ENCODE assay signal across 15 cellular contexts in genomic region chr9:6838158-6838557, GRCh38.
"Had no signal": no experiment of that assay in that cellular context is flagged by ENCODE, and none has a peak within 500 bp of the region (broad histone marks: within the 10 kb centered on the region; RNA-seq: fewer than 3 reads in every experiment).

No MANE protein-coding gene starts in this region.

- H3K4me1 ChIP-seq: esophagus muscularis mucosa had no signal

- H3K27me3 ChIP-seq: esophagus muscularis mucosa, heart right ventricle, neutrophil, right atrium auricular region had no signal

- H3K27ac Mint-ChIP-seq: dendritic cell treated with granulocyte-macrophage colony-stimulating factor and Interleukin-4, amounts not matched to agents 40 ng/mL and 50 ng/mL, for 4 days; effector memory CD8-positive, alpha-beta T cell had no signal

- H3K27me3 Mint-ChIP-seq: dendritic cell treated with granulocyte-macrophage colony-stimulating factor and Interleukin-4, amounts not matched to agents 40 ng/mL and 50 ng/mL, for 4 days; effector memory CD8-positive, alpha-beta T cell; naive thymus-derived CD4-positive, alpha-beta T cell had no signal

- H3K4me3 ChIP-seq: esophagus muscularis mucosa, heart right ventricle, right atrium auricular region had no signal

- H3K9me3 ChIP-seq: esophagus muscularis mucosa, neutrophil, right atrium auricular region had no signal

- H3K27ac ChIP-seq: epithelial cell of prostate, esophagus muscularis mucosa, heart right ventricle, neutrophil, right atrium auricular region had no signal

- ATAC-seq: effector memory CD8-positive, alpha-beta T cell; heart right ventricle; naive thymus-derived CD4-positive, alpha-beta T cell had no signal

- H3K4me3 Mint-ChIP-seq: dendritic cell treated with granulocyte-macrophage colony-stimulating factor and Interleukin-4, amounts not matched to agents 40 ng/mL and 50 ng/mL, for 4 days; effector memory CD8-positive, alpha-beta T cell; naive thymus-derived CD4-positive, alpha-beta T cell had no signal

- DNase-seq: effector memory CD8-positive, alpha-beta T cell; heart right ventricle; hypothalamus; kidney glomerular epithelial cell; mesendoderm; naive thymus-derived CD4-positive, alpha-beta T cell; small intestine; stimulated activated CD4-positive, alpha-beta T cell treated with anti-CD3 and anti-CD28 coated beads, Interleukin-12 subunit alpha, Interleukin-12 subunit beta, amount 100 ng/mL, for 4 hours; stimulated activated naive CD4-positive, alpha-beta T cell treated with Interleukin-2 at 50 U/mL for 16 hours; trophoblast cell had no signal
